Comparison of ENCODE assay signal across 14 cellular contexts in genomic region chr5:148816822-148817221, GRCh38.
"Had no signal": no experiment of that assay in that cellular context is flagged by ENCODE, and none has a peak within 500 bp of the region (broad histone marks: within the 10 kb centered on the region; RNA-seq: fewer than 3 reads in every experiment).

No MANE protein-coding gene starts in this region.

- H3K27me3 ChIP-seq: adrenal gland, gastroesophageal sphincter, thyroid gland had no signal

- H3K4me3 Mint-ChIP-seq: activated CD4-positive, alpha-beta T cell treated with anti-CD3 and anti-CD28 coated beads, Interleukin-2, amount 10 ng/mL, durations not matched to agents 24 days and 14 days; mesothelial cell of epicardium had no signal

- DNase-seq: activated CD4-positive, alpha-beta T cell treated with anti-CD3 and anti-CD28 coated beads, Interleukin-2, amount 10 ng/mL, durations not matched to agents 24 days and 14 days; activated naive CD4-positive, alpha-beta T cell treated with anti-CD3 and anti-CD28 coated beads, Interleukin-2, amount 50 U/mL, for 16 hours; adrenal gland; caudate nucleus; cortex of kidney; effector memory CD4-positive, alpha-beta T cell; hippocampal formation; stimulated activated CD4-positive, alpha-beta T cell treated with anti-CD3 and anti-CD28 coated beads, Interleukin-4, amount 100 ng/mL, for 4 hours; T-helper 9 cell; thyroid gland; WERI-Rb-1 had no signal

- H3K27ac ChIP-seq: adrenal gland, gastroesophageal sphincter, thyroid gland, WERI-Rb-1 had no signal

- H3K4me3 ChIP-seq: adrenal gland, gastroesophageal sphincter, thyroid gland had no signal

- H3K4me1 ChIP-seq: adrenal gland, gastroesophageal sphincter, thyroid gland had no signal

- H3K36me3 ChIP-seq: adrenal gland, gastroesophageal sphincter, thyroid gland, WERI-Rb-1 had no signal

- ATAC-seq: gastroesophageal sphincter had no signal

- H3K27ac Mint-ChIP-seq: activated CD4-positive, alpha-beta T cell treated with anti-CD3 and anti-CD28 coated beads, Interleukin-2, amount 10 ng/mL, durations not matched to agents 24 days and 14 days; activated T-helper 2 cell treated with anti-CD3 and anti-CD28 coated beads, Interferon-gamma antibody, Interleukin-2, Interleukin-4, amounts not matched to agents 10 μg/mL and 5 μg/mL and 100 μg/mL, durations not matched to agents 14 hours and 24 hours and 36 hours; mesothelial cell of epicardium had no signal

- H3K36me3 Mint-ChIP-seq: mesothelial cell of epicardium had no signal

- H3K9me3 Mint-ChIP-seq: activated CD4-positive, alpha-beta T cell treated with anti-CD3 and anti-CD28 coated beads, Interleukin-2, amount 10 ng/mL, durations not matched to agents 24 days and 14 days; activated T-helper 2 cell treated with anti-CD3 and anti-CD28 coated beads, Interferon-gamma antibody, Interleukin-2, Interleukin-4, amounts not matched to agents 10 μg/mL and 5 μg/mL and 100 μg/mL, durations not matched to agents 14 hours and 24 hours and 36 hours; mesothelial cell of epicardium had no signal

- H3K9me3 ChIP-seq: adrenal gland, gastroesophageal sphincter, thyroid gland had no signal
